Comparison of ENCODE assay signal across 14 cellular contexts in genomic region chr12:44525806-44526654, GRCh38.
"Had no signal": no experiment of that assay in that cellular context is flagged by ENCODE, and none has a peak within 500 bp of the region (broad histone marks: within the 10 kb centered on the region; RNA-seq: fewer than 3 reads in every experiment).

No MANE protein-coding gene starts in this region.

- H3K27me3 ChIP-seq: foreskin keratinocyte, stomach had no signal

- H3K36me3 ChIP-seq: stomach, thoracic aorta had no signal

- H3K9me3 Mint-ChIP-seq: activated CD4-positive, alpha-beta memory T cell treated with anti-CD3 and anti-CD28 coated beads for 36 hours; activated T-cell treated with anti-CD3 and anti-CD28 coated beads, Interleukin-2, amount 50 U/mL, for 4 hours; neural crest cell; T-helper 2 cell treated with Interferon-gamma antibody and Interleukin-4, amounts not matched to agents 5 μg/mL and 100 μg/mL, for 36 hours had no signal

- H3K4me3 ChIP-seq: stomach, thoracic aorta had no signal

- H3K4me3 Mint-ChIP-seq: activated CD4-positive, alpha-beta memory T cell treated with anti-CD3 and anti-CD28 coated beads for 36 hours; activated naive CD8-positive, alpha-beta T cell treated with anti-CD3 and anti-CD28 coated beads, Interleukin-2, amount 10 ng/mL, durations not matched to agents 7 days and 5 days; activated T-cell treated with anti-CD3 and anti-CD28 coated beads, Interleukin-2, amount 50 U/mL, for 4 hours; neural crest cell; T-helper 2 cell treated with Interferon-gamma antibody and Interleukin-4, amounts not matched to agents 5 μg/mL and 100 μg/mL, for 36 hours had no signal

- ATAC-seq: activated T-cell treated with anti-CD3 and anti-CD28 coated beads, Interleukin-2, amount 50 U/mL, for 4 hours; foreskin keratinocyte had no signal

- H3K27ac ChIP-seq: foreskin keratinocyte, stomach, thoracic aorta had no signal

- H3K27me3 Mint-ChIP-seq: activated CD4-positive, alpha-beta memory T cell treated with anti-CD3 and anti-CD28 coated beads for 36 hours; activated naive CD8-positive, alpha-beta T cell treated with anti-CD3 and anti-CD28 coated beads, Interleukin-2, amount 10 ng/mL, durations not matched to agents 7 days and 5 days had no signal

- H3K4me1 ChIP-seq: foreskin keratinocyte, stomach had no signal

- DNase-seq: activated CD4-positive, alpha-beta memory T cell treated with anti-CD3 and anti-CD28 coated beads for 36 hours; activated effector memory CD4-positive, alpha-beta T cell treated with anti-CD3 and anti-CD28 coated beads, Interleukin-2, amount 50 U/mL, for 16 hours; activated naive CD8-positive, alpha-beta T cell treated with anti-CD3 and anti-CD28 coated beads, Interleukin-2, amount 10 ng/mL, durations not matched to agents 7 days and 5 days; activated T-cell treated with anti-CD3 and anti-CD28 coated beads, Interleukin-2, amount 50 U/mL, for 4 hours; aorta; foreskin keratinocyte; head of caudate nucleus; mammary epithelial cell; stimulated activated CD4-positive, alpha-beta T cell treated with anti-CD3 and anti-CD28 coated beads, Interleukin-4, amount 100 ng/mL, for 24 hours; stomach; SW 1271 had no signal

- H3K9me3 ChIP-seq: stomach, thoracic aorta had no signal

- H3K4me1 Mint-ChIP-seq: activated naive CD8-positive, alpha-beta T cell treated with anti-CD3 and anti-CD28 coated beads, Interleukin-2, amount 10 ng/mL, durations not matched to agents 7 days and 5 days; neural crest cell had no signal

- H3K27ac Mint-ChIP-seq: activated CD4-positive, alpha-beta memory T cell treated with anti-CD3 and anti-CD28 coated beads for 36 hours; activated naive CD8-positive, alpha-beta T cell treated with anti-CD3 and anti-CD28 coated beads, Interleukin-2, amount 10 ng/mL, durations not matched to agents 7 days and 5 days; T-helper 2 cell treated with Interferon-gamma antibody and Interleukin-4, amounts not matched to agents 5 μg/mL and 100 μg/mL, for 36 hours had no signal
